ENCODE assay signal across 1 cellular context in genomic region chr10:112811741-112812551, GRCh38.
TF ChIP-seq lines count a peak whose summit lies in the region.

No MANE protein-coding gene starts in this region.

TF ChIP-seq in HEK293, 187 proteins besides CTCF, POLR2A, EP300 and RAD21 (continued from another document):
- TF ChIP-seq ZNF610 (tag by site-specific recombination; IDR thresholded peaks at IDR 0.05; ENCODE audit: borderline replicate concordance): no peak
- TF ChIP-seq FEZF1 (tag by site-specific recombination; IDR thresholded peaks at IDR 0.05): peak; percentile 41
- TF ChIP-seq ZNF112 (tag by site-specific recombination; IDR thresholded peaks at IDR 0.05): no peak
- TF ChIP-seq PRDM6 (tag by site-specific recombination; IDR thresholded peaks at IDR 0.05): no peak
- 0 out of 2 replicates have a peak, but pooled peaks have one; percentile 18 for TF ChIP-seq ZFP69B (tag by site-specific recombination; IDR thresholded peaks at IDR 0.05)
- no peak for TF ChIP-seq ZNF555 (tag by site-specific recombination; conservative IDR thresholded peaks at IDR 0.05)
- TF ChIP-seq ZNF274 (IDR thresholded peaks at IDR 0.05; ENCODE audit: low read length): no peak
- no peak for TF ChIP-seq ZNF274 (tag by site-specific recombination; IDR thresholded peaks at IDR 0.05; ENCODE audit: borderline replicate concordance)
- TF ChIP-seq ZNF544 (tag by site-specific recombination; IDR thresholded peaks at IDR 0.05): no peak
- no peak for TF ChIP-seq ZNF350 (tag by site-specific recombination; IDR thresholded peaks at IDR 0.05)
- TF ChIP-seq ZSCAN23 (tag by site-specific recombination; IDR thresholded peaks at IDR 0.05): no peak
- TF ChIP-seq ZNF23 (tag by site-specific recombination; IDR thresholded peaks at IDR 0.05; ENCODE audit: borderline replicate concordance): no peak
- TF ChIP-seq, protein P1, sequence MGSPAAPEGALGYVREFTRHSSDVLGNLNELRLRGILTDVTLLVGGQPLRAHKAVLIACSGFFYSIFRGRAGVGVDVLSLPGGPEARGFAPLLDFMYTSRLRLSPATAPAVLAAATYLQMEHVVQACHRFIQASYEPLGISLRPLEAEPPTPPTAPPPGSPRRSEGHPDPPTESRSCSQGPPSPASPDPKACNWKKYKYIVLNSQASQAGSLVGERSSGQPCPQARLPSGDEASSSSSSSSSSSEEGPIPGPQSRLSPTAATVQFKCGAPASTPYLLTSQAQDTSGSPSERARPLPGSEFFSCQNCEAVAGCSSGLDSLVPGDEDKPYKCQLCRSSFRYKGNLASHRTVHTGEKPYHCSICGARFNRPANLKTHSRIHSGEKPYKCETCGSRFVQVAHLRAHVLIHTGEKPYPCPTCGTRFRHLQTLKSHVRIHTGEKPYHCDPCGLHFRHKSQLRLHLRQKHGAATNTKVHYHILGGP (tag by site-specific recombination; IDR thresholded peaks at IDR 0.05): no peak
- no peak for TF ChIP-seq ZBTB21 (tag by site-specific recombination; IDR thresholded peaks at IDR 0.05)
- TF ChIP-seq ZNF335 (tag by site-specific recombination; conservative IDR thresholded peaks at IDR 0.05): no peak
- no peak for TF ChIP-seq ZNF670 (tag by site-specific recombination; IDR thresholded peaks at IDR 0.05; ENCODE audit: low read depth)
- TF ChIP-seq ZNF362 (tag by site-specific recombination; IDR thresholded peaks at IDR 0.05): 0 out of 2 replicates have a peak, but pooled peaks have one; percentile 13
- TF ChIP-seq, protein P2, sequence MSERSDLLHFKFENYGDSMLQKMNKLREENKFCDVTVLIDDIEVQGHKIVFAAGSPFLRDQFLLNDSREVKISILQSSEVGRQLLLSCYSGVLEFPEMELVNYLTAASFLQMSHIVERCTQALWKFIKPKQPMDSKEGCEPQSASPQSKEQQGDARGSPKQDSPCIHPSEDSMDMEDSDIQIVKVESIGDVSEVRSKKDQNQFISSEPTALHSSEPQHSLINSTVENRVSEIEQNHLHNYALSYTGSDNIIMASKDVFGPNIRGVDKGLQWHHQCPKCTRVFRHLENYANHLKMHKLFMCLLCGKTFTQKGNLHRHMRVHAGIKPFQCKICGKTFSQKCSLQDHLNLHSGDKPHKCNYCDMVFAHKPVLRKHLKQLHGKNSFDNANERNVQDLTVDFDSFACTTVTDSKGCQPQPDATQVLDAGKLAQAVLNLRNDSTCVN (tag by site-specific recombination; optimal IDR thresholded peaks at IDR 0.05): no peak
- peak; percentile 25; the same call in 1 of the 2 replicates for TF ChIP-seq ZBTB20 (tag by site-specific recombination; IDR thresholded peaks at IDR 0.05)
- no peak for TF ChIP-seq BCL11B (tag by site-specific recombination; IDR thresholded peaks at IDR 0.05; ENCODE audit: low read depth)
- TF ChIP-seq REPIN1 (tag by site-specific recombination; IDR thresholded peaks at IDR 0.05; ENCODE audit: low read depth): no peak
- TF ChIP-seq ZFP41 (tag by site-specific recombination; IDR thresholded peaks at IDR 0.05; ENCODE audit: borderline replicate concordance): no peak
- TF ChIP-seq ZBTB17 (tag by site-specific recombination; IDR thresholded peaks at IDR 0.05): 0 out of 2 replicates have a peak, but pooled peaks have one; percentile 14
- no peak for TF ChIP-seq TSHZ1 (tag by site-specific recombination; IDR thresholded peaks at IDR 0.05; ENCODE audit: borderline replicate concordance)
- TF ChIP-seq ZNF692 (tag by site-specific recombination; IDR thresholded peaks at IDR 0.05): peak; percentile 57; the same call in 1 of the 2 replicates
- TF ChIP-seq, protein P3, sequence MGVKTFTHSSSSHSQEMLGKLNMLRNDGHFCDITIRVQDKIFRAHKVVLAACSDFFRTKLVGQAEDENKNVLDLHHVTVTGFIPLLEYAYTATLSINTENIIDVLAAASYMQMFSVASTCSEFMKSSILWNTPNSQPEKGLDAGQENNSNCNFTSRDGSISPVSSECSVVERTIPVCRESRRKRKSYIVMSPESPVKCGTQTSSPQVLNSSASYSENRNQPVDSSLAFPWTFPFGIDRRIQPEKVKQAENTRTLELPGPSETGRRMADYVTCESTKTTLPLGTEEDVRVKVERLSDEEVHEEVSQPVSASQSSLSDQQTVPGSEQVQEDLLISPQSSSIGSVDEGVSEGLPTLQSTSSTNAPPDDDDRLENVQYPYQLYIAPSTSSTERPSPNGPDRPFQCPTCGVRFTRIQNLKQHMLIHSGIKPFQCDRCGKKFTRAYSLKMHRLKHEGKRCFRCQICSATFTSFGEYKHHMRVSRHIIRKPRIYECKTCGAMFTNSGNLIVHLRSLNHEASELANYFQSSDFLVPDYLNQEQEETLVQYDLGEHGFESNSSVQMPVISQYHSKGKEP (tag by site-specific recombination; IDR thresholded peaks at IDR 0.05): 0 out of 2 replicates have a peak, but pooled peaks have one; percentile 41
- TF ChIP-seq TCF7L2 (IDR thresholded peaks at IDR 0.05; ENCODE audit: borderline replicate concordance, low read depth, low read length): no peak
- no peak for TF ChIP-seq KLF16 (tag by site-specific recombination; IDR thresholded peaks at IDR 0.05)
- 0 out of 2 replicates have a peak, but pooled peaks have one; percentile 13 for TF ChIP-seq IKZF3 (tag by site-specific recombination; IDR thresholded peaks at IDR 0.05)
- TF ChIP-seq ELK4 (IDR thresholded peaks at IDR 0.05; ENCODE audit: borderline replicate concordance, low read depth, low read length): no peak
- TF ChIP-seq ZNF10 (tag by site-specific recombination; IDR thresholded peaks at IDR 0.05): no peak
- TF ChIP-seq ZNF19 (tag by site-specific recombination; IDR thresholded peaks at IDR 0.05; ENCODE audit: low read depth): no peak
- TF ChIP-seq HOXD13 (CRISPR knock-in tag; IDR thresholded peaks at IDR 0.05; ENCODE audit: borderline replicate concordance): no peak
- TF ChIP-seq ZNF837 (tag by site-specific recombination; IDR thresholded peaks at IDR 0.05): no peak
- TF ChIP-seq ZNF239 (tag by site-specific recombination; IDR thresholded peaks at IDR 0.05): no peak
